ENCODE assay signal across 7 cellular contexts in the genomic region with DNA sequence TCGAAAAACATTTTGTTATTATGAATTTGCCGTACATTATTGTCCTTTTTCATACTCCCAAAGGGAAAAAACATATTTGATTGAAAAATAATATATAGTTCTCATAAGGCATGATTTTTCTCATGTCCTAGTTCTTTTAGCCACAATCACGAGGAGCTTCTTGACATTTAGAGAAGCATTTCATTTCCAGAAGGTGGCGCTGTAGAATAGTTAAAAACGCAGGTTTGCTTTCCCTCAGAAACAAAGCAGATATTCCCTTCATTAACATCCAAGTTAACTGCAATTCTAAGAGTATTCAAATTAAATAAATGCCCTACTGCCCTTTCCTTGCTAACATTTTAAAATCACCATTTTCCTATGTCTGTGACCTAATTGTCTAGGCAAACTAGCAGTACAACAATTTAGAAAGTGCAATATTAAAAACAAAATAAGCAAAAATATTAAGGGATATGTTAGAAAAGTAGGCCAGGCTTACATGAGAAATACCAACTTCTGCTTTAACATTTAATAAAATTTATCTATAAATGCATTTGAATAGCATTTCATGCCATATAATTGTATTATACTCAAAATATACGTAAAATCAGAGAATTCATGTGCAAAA. TPM values are rescaled to one million over a fixed set of nuclear protein-coding genes. Genes with fewer than 3 reads are reported as not detected.
DNase-seq lines count a peak whose midpoint lies in the region; TF ChIP-seq lines count a peak whose summit lies in the region.

No MANE protein-coding gene starts in this region.

- H3K4me3 ChIP-seq in GM12865 (ENCODE audit: low read depth, low read length) (no peak overlapping the region), fibroblast of the aortic adventitia (ENCODE audit: low read depth, low read length) (no peak overlapping the region)

- peak; percentile 61 for TF ChIP-seq CTCF in GM12865 (IDR thresholded peaks at IDR 0.05; ENCODE audit: insufficient read depth, low read depth, low read length, missing control alignments)
- peak; percentile 68 for TF ChIP-seq CTCF in fibroblast of the aortic adventitia (IDR thresholded peaks at IDR 0.05; ENCODE audit: insufficient read depth, low read length)

- DNase-seq in GM12865 (ENCODE audit: low read depth), result peak; percentile 54
- peak; percentile 83 for DNase-seq in NAMALWA (ENCODE audit: low spot score)
- peak; percentile 78 for DNase-seq in SK-N-DZ (ENCODE audit: low spot score)
- DNase-seq in fibroblast of the aortic adventitia (ENCODE audit: low read depth), result peak; percentile 87
- DNase-seq in putamen (ENCODE audit: low spot score), result peak; percentile 65
- no peak for DNase-seq in posterior vena cava (ENCODE audit: low spot score)
- no peak for DNase-seq in effector CD4-positive, alpha-beta T cell

- intact Hi-C loops in posterior vena cava (cut with DNase I), result no loop called here

RNA-seq across cellular contexts. Expression of a gene that starts 10.9 kb away (rescaled TPM):
- polyA plus RNA-seq in SK-N-DZ (2014; cell fraction: cytosol; rRNA removed), result not detected in 2 replicates
- polyA plus RNA-seq in SK-N-DZ (2014; cell fraction: nucleus; rRNA removed), result not detected in 2 replicates
- total RNA-seq in fibroblast of the aortic adventitia (ENCODE audit: low replicate concordance) (0.09 TPM in 1 of 2 replicates, not detected in the other), posterior vena cava (under 1 TPM; 0.09 to 0.10 TPM)

Comparison
In these comparisons a context has a peak if more than half of its experiments do, and no peak if none do; other contexts are left out.
1. DNase-seq: peak in GM12865 (single experiment), NAMALWA (single experiment), SK-N-DZ (single experiment), fibroblast of the aortic adventitia (single experiment) and putamen (single experiment); none in posterior vena cava (single experiment) and effector CD4-positive, alpha-beta T cell (single experiment).